ENCODE assay signal across 10 cellular contexts in genomic region chr13:109779876-109780516, GRCh38. TPM values are rescaled to one million over a fixed set of nuclear protein-coding genes. Genes with fewer than 3 reads are reported as not detected.
A peak's percentile ranks its signal among the peaks of the same experiment; 100 is the strongest.
DNase-seq lines count a peak whose midpoint lies in the region; ATAC-seq and TF ChIP-seq lines count a peak whose summit lies in the region.
"Had no signal": no experiment of that assay in that cellular context is flagged by ENCODE, and none has a peak within 500 bp of the region (broad histone marks: within the 10 kb centered on the region; RNA-seq: fewer than 3 reads in every experiment).

No MANE protein-coding gene starts in this region.

- H3K4me1 ChIP-seq in BLaER1 treated with 17β-estradiol and CSF1 and Interleukin-3, amounts not matched to agents 10 nM and 100 nM: peaks cover 70 to 81% (median 80%) of the 10 kb centered on the region in 10 experiments
- peaks cover 7 to 13% of the 10 kb centered on the region in 2 donors for H3K4me1 ChIP-seq in neuronal stem cell (ENCODE audit: control insufficient read depth in 2 of 2, insufficient read depth in 1 of 2, low read depth in 1 of 2, low read length in 2 of 2)

- no peak overlapping the region for H2BK12ac ChIP-seq in neuronal stem cell (ENCODE audit: low read length)

- H3K18ac ChIP-seq in neuronal stem cell (ENCODE audit: low read length): no peak overlapping the region

- no peak overlapping the region for H2BK5ac ChIP-seq in neuronal stem cell (ENCODE audit: low read length)

- H3K79me1 ChIP-seq in neuronal stem cell (ENCODE audit: low read depth, low read length): peaks cover 29% of the 10 kb centered on the region

- DNase-seq in NB4 (ENCODE audit: low read depth) (no peak), coronary artery (ENCODE audit: low spot score) (no peak), neuronal stem cell (ENCODE audit: low spot score) (no peak), NCI-H2171 (lab: John Stamatoyannopoulos, UW) (no peak), NCI-H2196 treated with DMSO at 0.1 percent for 48 hours (lab: John Stamatoyannopoulos, UW; ENCODE audit: unreplicated experiment) (no peak)
- DNase-seq: thyroid gland had no signal

- no peak overlapping the region for H2BK120ac ChIP-seq in neuronal stem cell (ENCODE audit: low read depth, low read length)

- no peaks in the 10 kb centered on the region for H3K27me3 ChIP-seq in BLaER1 treated with 17β-estradiol and CSF1 and Interleukin-3, amounts not matched to agents 10 nM and 100 nM
- no peaks in the 10 kb centered on the region for H3K27me3 ChIP-seq in neuronal stem cell (ENCODE audit: control insufficient read depth in 3 of 3, insufficient read depth in 3 of 3, low read depth in 1 of 3, low read length in 3 of 3)
- H3K27me3 ChIP-seq: thyroid gland had no signal

- H3K27ac ChIP-seq in BLaER1 treated with 17β-estradiol and CSF1 and Interleukin-3, amounts not matched to agents 10 nM and 100 nM: peak overlapping the region in 6 of 11 experiments; percentile 4 to 22 (median 14); a peak in 6 of 22 replicates
- H3K27ac ChIP-seq in coronary artery: peak overlapping the region; percentile 16 to 41
- H3K27ac ChIP-seq in neuronal stem cell (replicated peaks; ENCODE audit: low read length): no peak overlapping the region
- H3K27ac ChIP-seq: thyroid gland had no signal

- H3K9ac ChIP-seq in BLaER1 treated with 17β-estradiol and CSF1 and Interleukin-3, amounts not matched to agents 10 nM and 100 nM: peak overlapping the region; percentile 26 to 77 (median 67); a peak in 20 of 22 replicates
- H3K9ac ChIP-seq in neuronal stem cell (ENCODE audit: low read depth, low read length, poor library complexity): no peak overlapping the region

- H3K9me3 ChIP-seq in BLaER1 treated with 17β-estradiol and CSF1 and Interleukin-3, amounts not matched to agents 10 nM and 100 nM (replicated peaks in 1 of 11): peaks cover 0 to 26% (median 21%) of the 10 kb centered on the region in 11 experiments; a peak in 16 of 22 replicates
- H3K9me3 ChIP-seq in neuronal stem cell (replicated peaks in 1 of 2; ENCODE audit: control insufficient read depth in 2 of 2, insufficient read depth in 1 of 2, low read depth in 1 of 2, low read length in 2 of 2): peaks cover 0 to 5% of the 10 kb centered on the region in 2 donors
- H3K9me3 ChIP-seq: thyroid gland had no signal

- H2AFZ ChIP-seq in neuronal stem cell (ENCODE audit: low read length): no peak overlapping the region

- no peak overlapping the region for H3K23ac ChIP-seq in neuronal stem cell (ENCODE audit: low read depth, low read length, poor library complexity)

- no peak overlapping the region for H3K14ac ChIP-seq in neuronal stem cell (ENCODE audit: low read length)

- no peak overlapping the region for H4K91ac ChIP-seq in neuronal stem cell (ENCODE audit: low read depth, low read length, poor library complexity)

- H3K4ac ChIP-seq in neuronal stem cell (ENCODE audit: low read length): no peak overlapping the region

- H2BK15ac ChIP-seq in neuronal stem cell (ENCODE audit: low read length): no peak overlapping the region

- TF ChIP-seq POLR2A in NB4 (IDR thresholded peaks at IDR 0.05; ENCODE audit: extremely low read depth, insufficient read length): no peak

- H3K4me3 ChIP-seq in BLaER1 treated with 17β-estradiol and CSF1 and Interleukin-3, amounts not matched to agents 10 nM and 100 nM: peak overlapping the region; percentile 46 to 94 (median 88); a peak in 19 of 20 replicates
- H3K4me3 ChIP-seq in NB4 (ENCODE audit: low read depth, low read length) (peak overlapping the region; percentile 68), coronary artery (peak overlapping the region; percentile 85), neuronal stem cell (ENCODE audit: low read length in 2 of 2) (no peak overlapping the region)

- TF ChIP-seq CTCF in NB4 (IDR thresholded peaks at IDR 0.05; ENCODE audit: low read depth, low read length) (no peak), coronary artery (IDR thresholded peaks at IDR 0.05) (no peak)

- H4K20me1 ChIP-seq in BLaER1 treated with 17β-estradiol and CSF1 and Interleukin-3, amounts not matched to agents 10 nM and 100 nM: peaks cover 62 to 100% (median 100%) of the 10 kb centered on the region in 11 experiments

- H4K8ac ChIP-seq in neuronal stem cell (ENCODE audit: low read depth, low read length): no peak overlapping the region

- peaks cover 38 to 93% (median 72%) of the 10 kb centered on the region in 11 experiments for H3K36me3 ChIP-seq in BLaER1 treated with 17β-estradiol and CSF1 and Interleukin-3, amounts not matched to agents 10 nM and 100 nM
- H3K36me3 ChIP-seq in neuronal stem cell (replicated peaks in 1 of 2; ENCODE audit: control insufficient read depth in 2 of 2, insufficient read depth in 2 of 2, low read length in 2 of 2): peaks cover 22 to 24% of the 10 kb centered on the region in 2 donors

- no peak for ATAC-seq in GM21367 (IDR thresholded peaks at IDR 0.05; ENCODE audit: unreplicated experiment)
- no peak for ATAC-seq in HG02588 (IDR thresholded peaks at IDR 0.05; ENCODE audit: unreplicated experiment)
- ATAC-seq: sciatic nerve had no signal

- H2AK5ac ChIP-seq in neuronal stem cell (ENCODE audit: low read depth, low read length): no peak overlapping the region

- WGBS in neuronal stem cell (ENCODE audit: extremely low coverage in 2 of 2, insufficient read length in 2 of 2, insufficient replicate concordance in 1 of 2), 2 donors: no CpG with 5 or more reads among the region's 7 CpGs

- H3K4me2 ChIP-seq in BLaER1 treated with 17β-estradiol and CSF1 and Interleukin-3, amounts not matched to agents 10 nM and 100 nM: peak overlapping the region; percentile 82 to 99 (median 96)
- peak overlapping the region; percentile 23 for H3K4me2 ChIP-seq in neuronal stem cell (ENCODE audit: insufficient read depth, low read length, poor library complexity, severe bottlenecking)

RNA-seq across cellular contexts. Expression of gene IRS2, which starts 6.4 kb away (rescaled TPM):
- 18.1 TPM for polyA plus RNA-seq in neuronal stem cell (2013, experiment 1 of 2)
- 18.9 TPM for polyA plus RNA-seq in neuronal stem cell (2013, experiment 2 of 2)

Comparison
In these comparisons a context has a peak if more than half of its experiments do, and no peak if none do; other contexts are left out.
1. H3K4me3 ChIP-seq: peak in BLaER1 treated with 17β-estradiol and CSF1 and Interleukin-3, amounts not matched to agents 10 nM and 100 nM (10 of 10), NB4 (single experiment) and coronary artery (single experiment); none in neuronal stem cell (0 of 2).